ENCODE assay signal across 8 cellular contexts in the genomic region with DNA sequence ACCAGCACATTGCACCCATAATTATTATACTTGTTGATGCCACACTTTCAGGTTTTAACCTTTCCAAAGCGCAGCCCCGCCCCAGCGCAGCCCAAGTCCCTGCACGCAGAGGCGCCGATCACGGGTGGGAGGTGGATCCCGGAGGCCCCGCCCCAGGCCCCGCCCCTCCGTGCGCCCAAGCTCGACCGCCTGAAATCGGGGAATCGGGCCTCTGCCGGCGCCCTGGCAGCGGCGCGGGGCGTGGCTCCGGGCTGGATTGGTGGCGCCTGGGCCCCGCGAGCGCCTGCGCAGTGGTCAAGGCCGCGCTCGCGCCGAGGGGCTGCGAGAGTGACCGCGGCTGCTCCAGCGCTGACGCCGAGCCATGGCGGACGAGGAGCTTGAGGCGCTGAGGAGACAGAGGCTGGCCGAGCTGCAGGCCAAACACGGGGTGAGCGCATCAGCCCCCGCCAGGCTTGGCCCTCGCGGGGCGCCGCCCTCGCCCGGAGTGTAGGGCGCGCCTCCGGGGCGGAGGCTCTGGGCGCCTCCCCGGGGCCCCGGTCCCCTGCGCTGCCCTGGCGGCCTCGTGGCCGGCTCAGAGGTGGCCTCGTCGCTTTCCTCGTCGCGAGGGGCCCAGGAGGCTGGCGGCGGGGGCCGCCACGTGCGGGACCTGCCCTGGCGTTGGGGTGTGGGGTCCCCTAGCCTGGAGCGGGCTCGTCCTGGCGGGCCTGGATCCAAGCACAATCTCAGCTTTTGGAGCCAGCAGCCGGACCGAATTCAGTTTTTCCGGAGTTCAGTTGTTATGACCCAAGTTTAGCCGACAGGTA. TPM values are rescaled to one million over a fixed set of nuclear protein-coding genes. Genes with fewer than 3 reads are reported as not detected.
DNase-seq lines count a peak whose midpoint lies in the region; ATAC-seq and TF ChIP-seq lines count a peak whose summit lies in the region.

A gene with protein sequence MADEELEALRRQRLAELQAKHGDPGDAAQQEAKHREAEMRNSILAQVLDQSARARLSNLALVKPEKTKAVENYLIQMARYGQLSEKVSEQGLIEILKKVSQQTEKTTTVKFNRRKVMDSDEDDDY (plus strand): TSS at position 290 of the 803 bp plus-strand sequence. CDS start 72 bp downstream, at position 362.

- no peak for TF ChIP-seq CTCF in BJ (IDR thresholded peaks at IDR 0.05; ENCODE audit: insufficient read depth, low read depth, low read length)

- peak within 1 kb of the TSS; percentile 94 for H3K4me3 ChIP-seq in BJ (ENCODE audit: low read depth, low read length)

- peak; percentile 80 for ATAC-seq in HG03457 (IDR thresholded peaks at IDR 0.05; ENCODE audit: unreplicated experiment)

- H3K36me3 ChIP-seq in BJ (ENCODE audit: control insufficient read depth, insufficient read depth, low read length) = peaks cover 3% of the 10 kb centered on the region

- POLR2A ChIA-PET in BJ (lab: Charles Lee) = no interaction called here

- peak within 1 kb of the TSS; percentile 65 for H3K27ac ChIP-seq in cingulate gyrus (ENCODE audit: low read depth, low read length)

- DNase-seq in BJ (ENCODE audit: low read depth) = peak; percentile 55
- DNase-seq in GM19240 (ENCODE audit: insufficient read length, low spot score) = peak; percentile 89
- DNase-seq in NCI-H524 (lab: John Stamatoyannopoulos, UW) = peak; percentile 91 to 95
- peak; percentile 97 for DNase-seq in activated CD4-positive, alpha-beta T cell treated with anti-CD3 and anti-CD28 coated beads for 48 hours
- peak; percentile 94 for DNase-seq in kidney tubule cell (ENCODE audit: low spot score)
- peak; percentile 92 to 97 for DNase-seq in stimulated activated CD4-positive, alpha-beta T cell treated with anti-CD3 and anti-CD28 coated beads, Interleukin-1b, Interleukin-23, amount 100 ng/mL, for 1 hour (ENCODE audit: low read depth in 2 of 2)

- CTCF ChIA-PET in BJ (lab: Yijun Ruan, JAX) = interaction anchor here (0.8 to 1.9 kb wide), 3 partner anchors 11 to 241 kb away, joined by 3 to 7 read pairs (median 4); no protein-coding TSS in a partner anchor

- no peaks in the 10 kb centered on the region for H3K27me3 ChIP-seq in BJ (ENCODE audit: control insufficient read depth, insufficient read depth, low read length)

RNA-seq across cellular contexts. Expression of the gene that starts here (rescaled TPM):
- 66.9 and 92.0 TPM in 2 replicates for polyA plus RNA-seq in BJ (2011; rRNA removed)
- polyA minus RNA-seq in BJ (2011; rRNA and poly(A)+ RNA removed) = 4.5 and 6.9 TPM in 2 replicates

Comparison
In these comparisons a context has a peak if more than half of its experiments do, and no peak if none do; other contexts are left out.
1. Peak in every context shown above with its lines: DNase-seq, ATAC-seq, H3K4me3 ChIP-seq and H3K27ac ChIP-seq.